Comparison of ENCODE assay signal across 8 cellular contexts in genomic region chrX:118459494-118459893, GRCh38. TPM values are rescaled to one million over a fixed set of nuclear protein-coding genes. Genes with fewer than 3 reads are reported as not detected.
DNase-seq lines count a peak whose midpoint lies in the region; ATAC-seq and TF ChIP-seq lines count a peak whose summit lies in the region.

No MANE protein-coding gene starts in this region.

- no peak for TF ChIP-seq POLR2A in heart left ventricle (IDR thresholded peaks at IDR 0.05)

- no peaks in the 10 kb centered on the region for H3K9me3 ChIP-seq in heart left ventricle

- intact Hi-C loops in heart left ventricle (cut with DNase I) = loop anchor here in 2 of 10 donors (2.0 kb wide), 2 partner anchors 137 to 143 kb away; no protein-coding TSS in a partner anchor
- intact Hi-C loops in Right ventricle myocardium superior (cut with DNase I) = no loop called here

- DNase-seq in heart left ventricle = no peak
- DNase-seq in Right ventricle myocardium superior = no peak
- DNase-seq in NCI-H524 (lab: John Stamatoyannopoulos, UW) = peak; percentile 5 to 60
- peak; percentile 40 for DNase-seq in astrocyte of the spinal cord (ENCODE audit: low read depth, low spot score)
- DNase-seq in kidney glomerular epithelial cell (lab: John Stamatoyannopoulos, UW) = peak; percentile 31
- DNase-seq in retina = no peak

- WGBS in heart left ventricle, 4 donors = 7 to 35% (median 21%) methylated on average over 4 of the region's 4 CpGs

- no peak overlapping the region for H3K27ac ChIP-seq in heart left ventricle

- ATAC-seq in heart left ventricle (no peak), Right ventricle myocardium superior (ENCODE audit: poor library complexity) (no peak), HG02610 (IDR thresholded peaks at IDR 0.05; ENCODE audit: unreplicated experiment) (peak; percentile 62), GM21381 (IDR thresholded peaks at IDR 0.05; ENCODE audit: unreplicated experiment) (no peak)

- H3K4me3 ChIP-seq in heart left ventricle (no peak overlapping the region), astrocyte of the spinal cord (ENCODE audit: low read depth, low read length) (no peak overlapping the region)

- H3K27me3 ChIP-seq in heart left ventricle = no peaks in the 10 kb centered on the region

- no peaks in the 10 kb centered on the region for H3K4me1 ChIP-seq in heart left ventricle

- TF ChIP-seq CTCF in heart left ventricle (IDR thresholded peaks at IDR 0.05) (peak in 9 of 12 donors; percentile 17 to 49 (median 37)), astrocyte of the spinal cord (IDR thresholded peaks at IDR 0.05; ENCODE audit: low read depth, low read length) (peak; percentile 51)

- no peaks in the 10 kb centered on the region for H3K36me3 ChIP-seq in heart left ventricle

- in situ Hi-C loops in astrocyte of the spinal cord (cut with HindIII; ENCODE audit: low sequenced_read_pairs) = no loop called here

RNA-seq across cellular contexts. Expression of gene DOCK11, which starts 36.1 kb away (rescaled TPM):
- total RNA-seq in heart left ventricle (10 to 100 TPM in 2 of 9 donors, 1 to 10 TPM in 7; 2.0 to 26.3 (median 3.1) TPM), Right ventricle myocardium superior (4.2 TPM)
- 1 to 10 TPM; 1.8 to 2.1 TPM for polyA plus RNA-seq in heart left ventricle

Comparison
In these comparisons a context has a peak if more than half of its experiments do, and no peak if none do; other contexts are left out.
1. DNase-seq: peak in NCI-H524 (2 of 2), astrocyte of the spinal cord (single experiment) and kidney glomerular epithelial cell (single experiment); none in heart left ventricle (0 of 5), Right ventricle myocardium superior (single experiment) and retina (single experiment).